ENCODE assay signal across 8 cellular contexts in genomic region chr20:54215157-54215789, GRCh38. TPM values are rescaled to one million over a fixed set of nuclear protein-coding genes. Genes with fewer than 3 reads are reported as not detected.
"Had no signal": no experiment of that assay in that cellular context is flagged by ENCODE, and none has a peak within 500 bp of the region (broad histone marks: within the 10 kb centered on the region; RNA-seq: fewer than 3 reads in every experiment).

No MANE protein-coding gene starts in this region.

- H3K4me3 ChIP-seq: GM23248, HAP-1 had no signal

- H2AFZ ChIP-seq: GM23248 had no signal

- H3K4me1 ChIP-seq: HAP-1 had no signal

- ATAC-seq: HCT116 had no signal

- DNase-seq: GM23248, GOT3, H7, KG1 had no signal

- H3K27ac ChIP-seq: GM23248, HL-60 had no signal

- H3K9ac ChIP-seq: GM23248 had no signal

- H3K9me3 ChIP-seq: HAP-1 had no signal

RNA-seq across cellular contexts. Expression of gene CYP24A1, which starts 41.5 kb away (rescaled TPM):
- polyA plus RNA-seq: IgD-negative memory B cell had no signal
